8 cellular contexts compared by ENCODE assay signal in the genomic region with DNA sequence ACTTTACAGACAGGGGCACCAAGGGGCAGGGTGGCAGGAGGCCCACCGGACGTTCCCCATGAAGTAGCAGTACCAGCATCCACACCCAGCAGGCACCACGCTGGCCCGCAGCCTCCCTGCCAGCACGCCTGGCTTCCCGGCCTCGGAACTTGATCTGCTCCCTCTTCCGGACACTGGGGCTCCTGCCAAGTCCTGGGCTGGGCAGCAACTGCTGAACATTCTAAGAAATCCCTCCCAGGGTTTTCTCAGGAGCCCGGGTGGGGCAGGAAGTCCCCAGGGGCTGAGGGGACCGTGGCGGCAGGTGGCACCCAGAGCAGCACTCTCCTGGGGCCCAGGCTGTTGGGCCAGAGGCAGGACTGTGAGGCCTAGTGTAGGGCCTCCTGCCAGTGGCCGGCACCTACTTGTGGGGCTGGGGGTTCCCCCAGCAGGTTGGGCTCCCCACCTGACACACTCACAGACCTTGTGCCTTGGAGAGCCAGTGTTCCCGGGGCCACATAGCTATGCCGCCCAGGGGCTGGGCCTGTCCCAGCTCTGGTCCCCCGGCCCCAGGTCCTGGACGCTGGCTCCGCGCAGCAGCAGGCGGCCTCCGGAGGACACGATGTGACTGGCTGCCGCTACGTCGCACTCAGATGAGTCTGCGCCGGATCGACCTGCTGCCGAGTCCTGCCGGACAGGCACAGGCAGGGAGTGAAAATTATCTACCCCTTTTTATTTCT.
DNase-seq lines count a peak whose midpoint lies in the region; ATAC-seq, FAIRE-seq and TF ChIP-seq lines count a peak whose summit lies in the region.

No MANE protein-coding gene starts in this region.

- TF ChIP-seq RAD21 in A549 (conservative IDR thresholded peaks at IDR 0.05 in 1 of 2, IDR thresholded peaks at IDR 0.05 in 1 of 2) = 0 out of 5 replicates have a peak, but pooled peaks of 1 of the 2 experiments have one; percentile 30

- no peak for TF ChIP-seq EP300 in A549 (IDR thresholded peaks at IDR 0.05)

- peak overlapping the region; percentile 25 to 77; a peak in 5 of 6 replicates for H3K27ac ChIP-seq in A549

- TF ChIP-seq POLR2A in A549 (IDR thresholded peaks at IDR 0.05; ENCODE audit: low read length) = no peak

- H3K36me3 Mint-ChIP-seq in natural killer cell treated with Interleukin-12 subunit alpha and Interleukin-12 subunit beta and Interleukin-15 and Interleukin-18, amount 100 ng/mL, for 72 hours = no peaks in the 10 kb centered on the region
- H3K36me3 Mint-ChIP-seq in natural killer cell = no peaks in the 10 kb centered on the region
- no peaks in the 10 kb centered on the region for H3K36me3 Mint-ChIP-seq in activated T-helper 17 cell treated with anti-CD3 and anti-CD28 coated beads, Interleukin-2, amount 50 U/mL, for 72 hours (ENCODE audit: low read depth)

- CTCF ChIA-PET in A549 (lab: Yijun Ruan, JAX) = interaction anchor here (0.6 to 3.0 kb wide), 7 partner anchors 10 to 713 kb away, joined by 3 to 23 read pairs (median 9); a partner anchor contains a TSS

- TF ChIP-seq CTCF in A549 (IDR thresholded peaks at IDR 0.05) = no peak
- TF ChIP-seq CTCF in choroid plexus epithelial cell (conservative IDR thresholded peaks at IDR 0.05; ENCODE audit: low read depth, low read length) = peak; percentile 34
- no peak for TF ChIP-seq CTCF in natural killer cell (IDR thresholded peaks at IDR 0.05)

- DNase-seq in A549 (ENCODE audit: low read depth in 1 of 2, low spot score in 1 of 2) = peak; percentile 69 to 72
- DNase-seq in HUDEP-2 (lab: John Stamatoyannopoulos, UW; ENCODE audit: unreplicated experiment in 76 of 76) = peak in 75 of 76 experiments; percentile 59 to 98 (median 93)
- DNase-seq in choroid plexus epithelial cell (ENCODE audit: low read depth) = peak; percentile 51
- peak; percentile 61 for DNase-seq in midbrain (lab: John Stamatoyannopoulos, UW)
- no peak for DNase-seq in natural killer cell treated with Interleukin-12 subunit alpha and Interleukin-12 subunit beta and Interleukin-15 and Interleukin-18, amount 100 ng/mL, for 72 hours (ENCODE audit: low spot score)
- no peak for DNase-seq in stimulated activated CD4-positive, alpha-beta T cell treated with anti-CD3 and anti-CD28 coated beads, Interleukin-12 subunit alpha, Interleukin-12 subunit beta, amount 100 ng/mL, for 4 hours
- DNase-seq in natural killer cell = no peak

- peak overlapping the region; percentile 20 for H3K4me2 ChIP-seq in A549

- POLR2A ChIA-PET in A549 (lab: Yijun Ruan, JAX) = interaction anchor here (1.3 kb wide), 1 partner anchor 86 kb away, joined by 6 read pairs; a partner anchor contains a TSS

- no peaks in the 10 kb centered on the region for H3K27me3 Mint-ChIP-seq in natural killer cell treated with Interleukin-12 subunit alpha and Interleukin-12 subunit beta and Interleukin-15 and Interleukin-18, amount 100 ng/mL, for 72 hours
- peaks cover 0 to 17% of the 10 kb centered on the region in 2 donors for H3K27me3 Mint-ChIP-seq in natural killer cell (ENCODE audit: low read depth in 2 of 2)
- H3K27me3 Mint-ChIP-seq in activated T-helper 17 cell treated with anti-CD3 and anti-CD28 coated beads, Interleukin-2, amount 50 U/mL, for 72 hours = peaks cover 5% of the 10 kb centered on the region

- ATAC-seq in A549 (peak; percentile 63 to 72), natural killer cell (no peak)
- no peak for ATAC-seq in natural killer cell treated with Interleukin-12 subunit alpha and Interleukin-12 subunit beta and Interleukin-15 and Interleukin-18, amount 100 ng/mL, for 72 hours
- no peak for ATAC-seq in activated T-helper 17 cell treated with anti-CD3 and anti-CD28 coated beads, Interleukin-2, amount 50 U/mL, for 72 hours (replicated peaks)

- H3K4me1 ChIP-seq in A549 = peaks cover 19% of the 10 kb centered on the region

- no peak for FAIRE-seq in A549 (lab: Jason Lieb, UNC)

- H3K27ac Mint-ChIP-seq in natural killer cell treated with Interleukin-12 subunit alpha and Interleukin-12 subunit beta and Interleukin-15 and Interleukin-18, amount 100 ng/mL, for 72 hours = no peak overlapping the region
- no peak overlapping the region for H3K27ac Mint-ChIP-seq in natural killer cell
- H3K27ac Mint-ChIP-seq in activated T-helper 17 cell treated with anti-CD3 and anti-CD28 coated beads, Interleukin-2, amount 50 U/mL, for 72 hours = no peak overlapping the region

- H3K4me3 Mint-ChIP-seq in natural killer cell treated with Interleukin-12 subunit alpha and Interleukin-12 subunit beta and Interleukin-15 and Interleukin-18, amount 100 ng/mL, for 72 hours = no peak overlapping the region
- H3K4me3 Mint-ChIP-seq in natural killer cell = no peak overlapping the region
- H3K4me3 Mint-ChIP-seq in activated T-helper 17 cell treated with anti-CD3 and anti-CD28 coated beads, Interleukin-2, amount 50 U/mL, for 72 hours = no peak overlapping the region

- H3K4me1 Mint-ChIP-seq in natural killer cell treated with Interleukin-12 subunit alpha and Interleukin-12 subunit beta and Interleukin-15 and Interleukin-18, amount 100 ng/mL, for 72 hours (ENCODE audit: low read depth in 2 of 2) = no peaks in the 10 kb centered on the region
- no peaks in the 10 kb centered on the region for H3K4me1 Mint-ChIP-seq in natural killer cell
- no peaks in the 10 kb centered on the region for H3K4me1 Mint-ChIP-seq in activated T-helper 17 cell treated with anti-CD3 and anti-CD28 coated beads, Interleukin-2, amount 50 U/mL, for 72 hours

- 71% methylated on average over 24 of the region's 29 CpGs for WGBS in A549 (ENCODE audit: missing lambda C conversion rate)

- no peaks in the 10 kb centered on the region for H3K9me3 ChIP-seq in A549

- intact Hi-C loops in natural killer cell (cut with micrococcal nuclease) = no loop called here

- no peaks in the 10 kb centered on the region for H3K9me3 Mint-ChIP-seq in natural killer cell treated with Interleukin-12 subunit alpha and Interleukin-12 subunit beta and Interleukin-15 and Interleukin-18, amount 100 ng/mL, for 72 hours
- no peaks in the 10 kb centered on the region for H3K9me3 Mint-ChIP-seq in natural killer cell
- H3K9me3 Mint-ChIP-seq in activated T-helper 17 cell treated with anti-CD3 and anti-CD28 coated beads, Interleukin-2, amount 50 U/mL, for 72 hours = no peaks in the 10 kb centered on the region

- no peak overlapping the region for H3K4me3 ChIP-seq in A549
- H3K4me3 ChIP-seq in choroid plexus epithelial cell (ENCODE audit: low read depth, low read length) = no peak overlapping the region

TF ChIP-seq in A549, 52 proteins besides CTCF, POLR2A, EP300 and RAD21:
- no peak for TF ChIP-seq TP53 (CRISPR knock-in tag; IDR thresholded peaks at IDR 0.05)
- 0 out of 3 replicates have a peak, but pooled peaks have one; percentile 27 for TF ChIP-seq SMC3 (IDR thresholded peaks at IDR 0.05)
- TF ChIP-seq, protein P1, sequence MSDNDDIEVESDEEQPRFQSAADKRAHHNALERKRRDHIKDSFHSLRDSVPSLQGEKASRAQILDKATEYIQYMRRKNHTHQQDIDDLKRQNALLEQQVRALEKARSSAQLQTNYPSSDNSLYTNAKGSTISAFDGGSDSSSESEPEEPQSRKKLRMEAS (IDR thresholded peaks at IDR 0.05) = peak; percentile 51; the same call in 1 of the 2 replicates
TF ChIP-seq in A549: peak in this region for 2.

Comparison
In these comparisons a context has a peak if more than half of its experiments do, and no peak if none do; other contexts are left out.
1. ATAC-seq: peak in A549 (2 of 2); none in natural killer cell treated with Interleukin-12 subunit alpha and Interleukin-12 subunit beta and Interleukin-15 and Interleukin-18, amount 100 ng/mL, for 72 hours (0 of 2), natural killer cell (0 of 3) and activated T-helper 17 cell treated with anti-CD3 and anti-CD28 coated beads, Interleukin-2, amount 50 U/mL, for 72 hours (single experiment).
2. DNase-seq: peak in A549 (2 of 2), HUDEP-2 (75 of 76), choroid plexus epithelial cell (single experiment) and midbrain (single experiment); none in natural killer cell treated with Interleukin-12 subunit alpha and Interleukin-12 subunit beta and Interleukin-15 and Interleukin-18, amount 100 ng/mL, for 72 hours (single experiment), stimulated activated CD4-positive, alpha-beta T cell treated with anti-CD3 and anti-CD28 coated beads, Interleukin-12 subunit alpha, Interleukin-12 subunit beta, amount 100 ng/mL, for 4 hours (single experiment) and natural killer cell (single experiment).